Comparison of ENCODE assay signal across 10 cellular contexts in the genomic region with DNA sequence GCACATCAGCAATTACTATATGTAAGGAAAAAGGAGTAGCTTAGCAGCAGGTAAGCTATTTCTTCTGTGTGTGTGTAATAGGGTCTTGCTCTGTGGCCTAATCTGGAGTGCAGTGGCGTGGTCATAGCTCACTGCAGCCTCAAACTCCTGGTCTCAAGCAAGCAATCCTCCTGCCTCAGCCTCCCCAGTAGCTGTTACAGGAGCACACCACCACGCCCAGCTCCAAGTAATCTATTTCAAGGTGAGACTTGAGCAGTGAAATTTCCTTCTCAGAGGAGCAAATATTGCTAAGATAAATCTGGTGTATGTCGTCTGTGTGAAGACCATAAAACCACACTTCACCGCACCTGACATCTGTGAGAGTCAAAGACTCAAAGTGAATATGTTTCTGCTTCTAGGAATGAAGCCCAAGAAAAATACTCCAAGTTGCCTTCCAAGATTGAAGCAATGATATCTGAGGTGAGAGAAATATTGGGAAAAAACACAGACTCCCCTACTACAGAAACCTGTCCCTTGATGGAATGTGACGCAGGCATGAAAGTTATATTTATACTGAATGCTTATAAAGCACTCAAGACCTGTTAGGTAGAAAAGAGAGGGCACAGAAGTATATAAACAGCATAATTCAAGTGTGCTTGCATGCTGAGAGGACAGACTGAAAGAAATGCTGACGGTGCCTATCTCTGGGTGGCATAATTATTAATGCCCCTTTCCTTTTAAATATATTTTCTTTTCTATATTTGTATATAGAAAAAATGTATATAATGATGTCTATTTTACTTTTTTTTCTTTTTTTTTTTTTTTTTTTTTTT. TPM values are rescaled to one million over a fixed set of nuclear protein-coding genes. Genes with fewer than 3 reads are reported as not detected.
DNase-seq lines count a peak whose midpoint lies in the region; ATAC-seq and TF ChIP-seq lines count a peak whose summit lies in the region.
"Had no signal": no experiment of that assay in that cellular context is flagged by ENCODE, and none has a peak within 500 bp of the region (broad histone marks: within the 10 kb centered on the region; RNA-seq: fewer than 3 reads in every experiment).

No MANE protein-coding gene starts in this region.

- H3K4me3 ChIP-seq in thymus (ENCODE audit: low read length) (no peak overlapping the region), psoas muscle (no peak overlapping the region)
- H3K4me3 ChIP-seq: gastrocnemius medialis, smooth muscle cell had no signal

- peak overlapping the region; percentile 100 for H3K4me3 Mint-ChIP-seq in activated naive CD4-positive, alpha-beta T cell treated with anti-CD3 and anti-CD28 coated beads, Interleukin-2, amount 10 ng/mL, durations not matched to agents 7 days and 5 days
- H3K4me3 Mint-ChIP-seq in central memory CD8-positive, alpha-beta T cell, result peak overlapping the region; percentile 90

- H3K36me3 Mint-ChIP-seq in activated naive CD4-positive, alpha-beta T cell treated with anti-CD3 and anti-CD28 coated beads, Interleukin-2, amount 10 ng/mL, durations not matched to agents 7 days and 5 days, result peaks cover 28% of the 10 kb centered on the region
- H3K36me3 Mint-ChIP-seq in central memory CD8-positive, alpha-beta T cell (ENCODE audit: insufficient read depth), result peaks cover 28% of the 10 kb centered on the region

- H3K36me3 ChIP-seq in thymus (ENCODE audit: control insufficient read depth, insufficient read depth) (no peaks in the 10 kb centered on the region), psoas muscle (ENCODE audit: insufficient read depth in 1 of 2, low read depth in 1 of 2) (no peaks in the 10 kb centered on the region)
- H3K36me3 ChIP-seq: gastrocnemius medialis had no signal

- H3K27me3 ChIP-seq in thymus (ENCODE audit: control insufficient read depth, insufficient read depth), result no peaks in the 10 kb centered on the region
- H3K27me3 ChIP-seq in psoas muscle (ENCODE audit: insufficient read depth in 3 of 3, low read length in 2 of 3), result peaks cover 0 to 6% (median 0%) of the 10 kb centered on the region in 3 donors

- WGBS in thymus, result 24% methylated on average over 6 of the region's 6 CpGs
- 88 to 90% (median 90%) methylated on average over 6 of the region's 6 CpGs for WGBS in psoas muscle, 3 donors

- intact Hi-C loops in psoas muscle (cut with DNase I), result no loop called here

- CTCF ChIA-PET in activated naive CD4-positive, alpha-beta T cell treated with anti-CD3 and anti-CD28 coated beads, Interleukin-2, amount 10 ng/mL, durations not matched to agents 7 days and 5 days (lab: Charles Lee), result interaction anchor here (0.6 to 12.3 kb wide), 9 partner anchors 9 to 189 kb away, joined by 3 to 160 read pairs (median 3); no protein-coding TSS in a partner anchor

- H3K9me3 Mint-ChIP-seq in activated naive CD4-positive, alpha-beta T cell treated with anti-CD3 and anti-CD28 coated beads, Interleukin-2, amount 10 ng/mL, durations not matched to agents 7 days and 5 days, result no peaks in the 10 kb centered on the region
- no peaks in the 10 kb centered on the region for H3K9me3 Mint-ChIP-seq in central memory CD8-positive, alpha-beta T cell

- DNase-seq in activated naive CD4-positive, alpha-beta T cell treated with anti-CD3 and anti-CD28 coated beads, Interleukin-2, amount 10 ng/mL, durations not matched to agents 7 days and 5 days, result peak; percentile 33
- DNase-seq in activated naive CD4-positive, alpha-beta T cell treated with anti-CD3 and anti-CD28 coated beads, Interleukin-2, amount 50 U/mL, for 16 hours, result no peak
- peak; percentile 88 for DNase-seq in NAMALWA (ENCODE audit: low spot score)
- DNase-seq in central memory CD8-positive, alpha-beta T cell (ENCODE audit: low spot score in 2 of 2), result no peak
- DNase-seq in retina, result no peak
- no peak for DNase-seq in psoas muscle
- DNase-seq: gastrocnemius medialis had no signal

- H3K27me3 Mint-ChIP-seq in activated naive CD4-positive, alpha-beta T cell treated with anti-CD3 and anti-CD28 coated beads, Interleukin-2, amount 10 ng/mL, durations not matched to agents 7 days and 5 days, result peaks cover 3% of the 10 kb centered on the region
- no peaks in the 10 kb centered on the region for H3K27me3 Mint-ChIP-seq in central memory CD8-positive, alpha-beta T cell

- H3K4me1 Mint-ChIP-seq in activated naive CD4-positive, alpha-beta T cell treated with anti-CD3 and anti-CD28 coated beads, Interleukin-2, amount 10 ng/mL, durations not matched to agents 7 days and 5 days, result peaks cover 55% of the 10 kb centered on the region
- peaks cover 39% of the 10 kb centered on the region for H3K4me1 Mint-ChIP-seq in central memory CD8-positive, alpha-beta T cell

- H3K27ac ChIP-seq in thymus (ENCODE audit: low read depth), result peak overlapping the region; percentile 84
- H3K27ac ChIP-seq in psoas muscle, result no peak overlapping the region
- H3K27ac ChIP-seq: gastrocnemius medialis had no signal

- TF ChIP-seq CTCF in psoas muscle (IDR thresholded peaks at IDR 0.05), result no peak

- H3K9me3 ChIP-seq in thymus (ENCODE audit: control insufficient read depth) (no peaks in the 10 kb centered on the region), psoas muscle (no peaks in the 10 kb centered on the region)
- H3K9me3 ChIP-seq: gastrocnemius medialis had no signal

- ATAC-seq in central memory CD8-positive, alpha-beta T cell (replicated peaks; ENCODE audit: extremely low read depth, poor library complexity, severe bottlenecking), result no peak
- ATAC-seq in psoas muscle (no peak), GM18519 (IDR thresholded peaks at IDR 0.05; ENCODE audit: low FRiP score, unreplicated experiment) (no peak)
- ATAC-seq: gastrocnemius medialis had no signal

- H3K27ac Mint-ChIP-seq in activated naive CD4-positive, alpha-beta T cell treated with anti-CD3 and anti-CD28 coated beads, Interleukin-2, amount 10 ng/mL, durations not matched to agents 7 days and 5 days, result peak overlapping the region; percentile 100
- H3K27ac Mint-ChIP-seq in central memory CD8-positive, alpha-beta T cell (ENCODE audit: low read depth), result peak overlapping the region; percentile 99

- H3K4me1 ChIP-seq in thymus (ENCODE audit: control insufficient read depth, insufficient read depth, low read length) (peaks cover 65% of the 10 kb centered on the region), psoas muscle (peaks cover 11% of the 10 kb centered on the region)

RNA-seq across cellular contexts. Expression of a gene that starts 2.5 kb away (rescaled TPM):
- polyA plus RNA-seq in thymus, result 28.0 TPM
- 1 to 10 TPM; 1.5 to 2.3 (median 1.8) TPM for total RNA-seq in psoas muscle
- polyA plus RNA-seq in psoas muscle, result 1 to 10 TPM in 2 of 3 donors, under 1 TPM in 1; 0.62 to 3.8 (median 1.2) TPM

RNA-seq across cellular contexts. Expression of a gene that starts 38.3 kb away (rescaled TPM):
- polyA plus RNA-seq in thymus (4.0 TPM), psoas muscle (under 1 TPM; 0.31 to 0.99 (median 0.34) TPM)
- 1 to 10 TPM in 2 of 4 donors, under 1 TPM in 2; 0.25 to 2.6 (median 0.68) TPM for total RNA-seq in psoas muscle

Comparison
In these comparisons a context has a peak if more than half of its experiments do, and no peak if none do; other contexts are left out.
1. DNase-seq: peak in activated naive CD4-positive, alpha-beta T cell treated with anti-CD3 and anti-CD28 coated beads, Interleukin-2, amount 10 ng/mL, durations not matched to agents 7 days and 5 days (single experiment) and NAMALWA (single experiment); none in activated naive CD4-positive, alpha-beta T cell treated with anti-CD3 and anti-CD28 coated beads, Interleukin-2, amount 50 U/mL, for 16 hours (single experiment), central memory CD8-positive, alpha-beta T cell (0 of 2), retina (single experiment) and psoas muscle (0 of 2).